1 cellular context compared by ENCODE assay signal in genomic region chr1:8863712-8864324, GRCh38.
TF ChIP-seq lines count a peak whose summit lies in the region.

No MANE protein-coding gene starts in this region.

TF ChIP-seq in WTC11, 78 proteins besides CTCF, POLR2A, EP300 and RAD21 (continued from another document):
- TF ChIP-seq ZNF512 (CRISPR knock-in tag; IDR thresholded peaks at IDR 0.05; ENCODE audit: borderline replicate concordance): no peak
- no peak for TF ChIP-seq ATF6 (CRISPR knock-in tag; IDR thresholded peaks at IDR 0.05)
